ENCODE assay signal across 1 cellular context in genomic region chr9:129783516-129784361, GRCh38.
TF ChIP-seq lines count a peak whose summit lies in the region.

No MANE protein-coding gene starts in this region.

TF ChIP-seq in GM12878, 131 proteins besides CTCF, POLR2A, EP300 and RAD21:
- TF ChIP-seq E2F4 (IDR thresholded peaks at IDR 0.05; ENCODE audit: low read depth, low read length): no peak
- no peak for TF ChIP-seq MTA3 (IDR thresholded peaks at IDR 0.05; ENCODE audit: borderline replicate concordance, low read length)
- no peak for TF ChIP-seq NBN (IDR thresholded peaks at IDR 0.05)
- TF ChIP-seq ETV6 (conservative IDR thresholded peaks at IDR 0.05 in 1 of 2, IDR thresholded peaks at IDR 0.05 in 1 of 2; ENCODE audit: borderline replicate concordance in 1 of 2, low read depth in 1 of 2): no peak
- TF ChIP-seq YY1 (IDR thresholded peaks at IDR 0.05; ENCODE audit: low read depth, low read length): peak; percentile 58
- peak; percentile 86 for TF ChIP-seq SMC3 (IDR thresholded peaks at IDR 0.05; ENCODE audit: borderline replicate concordance, low read length)
- no peak for TF ChIP-seq WRNIP1 (IDR thresholded peaks at IDR 0.05; ENCODE audit: borderline replicate concordance, low read depth, low read length)
